Comparison of ENCODE assay signal across 22 cellular contexts in genomic region chr18:36851202-36851590, GRCh38.
"Had no signal": no experiment of that assay in that cellular context is flagged by ENCODE, and none has a peak within 500 bp of the region (broad histone marks: within the 10 kb centered on the region; RNA-seq: fewer than 3 reads in every experiment).

No MANE protein-coding gene starts in this region.

- H3K27ac ChIP-seq: body of pancreas, cardiac muscle cell, foreskin keratinocyte, hepatocyte, neural progenitor cell, sigmoid colon, spleen, upper lobe of right lung had no signal

- H3K4me3 ChIP-seq: body of pancreas, cardiac muscle cell, hepatocyte, lung, neural progenitor cell, sigmoid colon, spleen, upper lobe of right lung had no signal

- DNase-seq: activated CD4-positive, alpha-beta T cell treated with anti-CD3 and anti-CD28 coated beads for 1 hour; activated CD4-positive, alpha-beta T cell treated with anti-CD3 and anti-CD28 coated beads, Interleukin-2, amount 50 U/mL, for 1 hour; activated CD8-positive, alpha-beta T cell treated with anti-CD3 and anti-CD28 coated beads, Interleukin-2, amount 10 ng/mL, durations not matched to agents 7 days and 5 days; activated effector memory CD4-positive, alpha-beta T cell treated with Interleukin-2 at 50 U/mL for 16 hours; activated naive CD4-positive, alpha-beta T cell treated with anti-CD3 and anti-CD28 coated beads for 36 hours; activated T-cell treated with anti-CD3 and anti-CD28 coated beads, Interleukin-2, amount 50 U/mL, for 1 hour; body of pancreas; immature natural killer cell; naive thymus-derived CD4-positive, alpha-beta T cell; retina; sigmoid colon; spleen; stimulated activated CD4-positive, alpha-beta T cell treated with anti-CD3 and anti-CD28 coated beads, Interleukin-4, amount 100 ng/mL, for 1 hour; stimulated activated naive CD4-positive, alpha-beta T cell treated with Interleukin-2 at 50 U/mL for 16 hours; T-helper 9 cell; upper lobe of right lung had no signal

- H3K4me2 ChIP-seq: hepatocyte, neural progenitor cell had no signal

- H3K4me1 ChIP-seq: body of pancreas, neural progenitor cell, sigmoid colon, spleen, upper lobe of right lung had no signal

- H3K79me2 ChIP-seq: hepatocyte had no signal

- H3K27ac Mint-ChIP-seq: activated CD8-positive, alpha-beta T cell treated with anti-CD3 and anti-CD28 coated beads, Interleukin-2, amount 10 ng/mL, durations not matched to agents 7 days and 5 days; activated naive CD4-positive, alpha-beta T cell treated with anti-CD3 and anti-CD28 coated beads for 36 hours; immature natural killer cell; naive thymus-derived CD4-positive, alpha-beta T cell; neural progenitor cell had no signal

- H3K9me3 ChIP-seq: body of pancreas, upper lobe of right lung had no signal

- H3K27me3 ChIP-seq: body of pancreas, cardiac muscle cell, foreskin keratinocyte, hepatocyte, neural progenitor cell, sigmoid colon, spleen, upper lobe of right lung had no signal

- ATAC-seq: activated CD8-positive, alpha-beta T cell treated with anti-CD3 and anti-CD28 coated beads, Interleukin-2, amount 10 ng/mL, durations not matched to agents 7 days and 5 days; body of pancreas; left lobe of liver; naive thymus-derived CD4-positive, alpha-beta T cell; upper lobe of right lung had no signal

- H2AFZ ChIP-seq: hepatocyte, neural progenitor cell had no signal

- H3K9ac ChIP-seq: neural progenitor cell had no signal

- H3K27me3 Mint-ChIP-seq: naive thymus-derived CD4-positive, alpha-beta T cell had no signal

- H3K4me1 Mint-ChIP-seq: neural progenitor cell had no signal

- H3K4me3 Mint-ChIP-seq: activated CD8-positive, alpha-beta T cell treated with anti-CD3 and anti-CD28 coated beads, Interleukin-2, amount 10 ng/mL, durations not matched to agents 7 days and 5 days; activated naive CD4-positive, alpha-beta T cell treated with anti-CD3 and anti-CD28 coated beads for 36 hours; immature natural killer cell; naive thymus-derived CD4-positive, alpha-beta T cell; neural progenitor cell had no signal

- H3K36me3 ChIP-seq: cardiac muscle cell, neural progenitor cell, upper lobe of right lung had no signal
